Comparison of ENCODE assay signal across 8 cellular contexts in genomic region chrX:107654778-107655761, GRCh38. TPM values are rescaled to one million over a fixed set of nuclear protein-coding genes. Genes with fewer than 3 reads are reported as not detected.
A peak's percentile ranks its signal among the peaks of the same experiment; 100 is the strongest.
DNase-seq lines count a peak whose midpoint lies in the region; ATAC-seq and TF ChIP-seq lines count a peak whose summit lies in the region.

No MANE protein-coding gene starts in this region.

- H3K27me3 ChIP-seq in PC-9 (ENCODE audit: insufficient read depth, low read depth) (no peaks in the 10 kb centered on the region), trophoblast cell (ENCODE audit: insufficient read depth, low read length) (no peaks in the 10 kb centered on the region)

- no peak overlapping the region for H3K14ac ChIP-seq in trophoblast cell (ENCODE audit: low read length)

- no TSS peak for BruUV-seq in PC-9 (replicated peaks; lab: Mats Ljungman, UMichigan)

- no peak overlapping the region for H4K12ac ChIP-seq in trophoblast cell (ENCODE audit: low read depth, low read length)

- H3K18ac ChIP-seq in trophoblast cell (ENCODE audit: low read length) = no peak overlapping the region

- H2AFZ ChIP-seq in PC-9 = 0 out of 2 replicates have a peak overlapping the region, but pooled peaks have one; percentile 49
- no peak overlapping the region for H2AFZ ChIP-seq in trophoblast cell (ENCODE audit: insufficient read depth, low read length, poor library complexity)

- H3K79me2 ChIP-seq in PC-9 (ENCODE audit: low read depth) = no peaks in the 10 kb centered on the region
- no peaks in the 10 kb centered on the region for H3K79me2 ChIP-seq in trophoblast cell (ENCODE audit: control insufficient read depth, insufficient read depth, low read length, poor library complexity)

- peak overlapping the region; percentile 70 for H3K4me2 ChIP-seq in PC-9
- peak overlapping the region; percentile 61 for H3K4me2 ChIP-seq in trophoblast cell (ENCODE audit: low read length)

- CTCF ChIA-PET in PC-9 (lab: Charles Lee) = interaction anchor here (0.6 to 3.8 kb wide), 10 partner anchors 18 to 121 kb away, joined by 3 to 33 read pairs (median 4); partner anchors contain the start of genes NCBP2L and TSC22D3

- peaks cover 29% of the 10 kb centered on the region for H3K4me1 ChIP-seq in PC-9 (replicated peaks; ENCODE audit: insufficient read depth)
- H3K4me1 ChIP-seq in trophoblast cell (ENCODE audit: control insufficient read depth in 1 of 2, insufficient read depth in 2 of 2, low read length in 2 of 2) = peaks cover 0 to 8% of the 10 kb centered on the region in 2 experiments

- ATAC-seq in HG02981 (IDR thresholded peaks at IDR 0.05; ENCODE audit: unreplicated experiment) = peak; percentile 77

- H3K4me3 ChIP-seq in PC-9 (peak overlapping the region; percentile 39; the same call in 1 of the 2 replicates), foreskin fibroblast (ENCODE audit: low read depth in 1 of 2, low read length in 2 of 2) (peak overlapping the region; percentile 5 to 15), trophoblast cell (ENCODE audit: low read depth, low read length) (no peak overlapping the region)

- H3K9me3 ChIP-seq in PC-9 (ENCODE audit: insufficient read depth, low read depth) (no peaks in the 10 kb centered on the region), trophoblast cell (ENCODE audit: insufficient read depth, low read depth, low read length) (no peaks in the 10 kb centered on the region)

- H2BK120ac ChIP-seq in trophoblast cell (ENCODE audit: insufficient read depth, low read length, poor library complexity) = no peak overlapping the region

- H3F3A ChIP-seq in PC-9 (ENCODE audit: insufficient read depth, low read depth) = peaks cover 40% of the 10 kb centered on the region

- H2BK12ac ChIP-seq in trophoblast cell (ENCODE audit: low read length) = no peak overlapping the region

- H3K27ac ChIP-seq in PC-9 (peak overlapping the region; percentile 86), trophoblast cell (ENCODE audit: low read depth, low read length) (no peak overlapping the region)

- TF ChIP-seq CTCF in PC-9 (conservative IDR thresholded peaks at IDR 0.05) = peak; percentile 93
- peak; percentile 68 for TF ChIP-seq CTCF in foreskin fibroblast (IDR thresholded peaks at IDR 0.05; ENCODE audit: low read depth, low read length)

- no peak overlapping the region for H3K23ac ChIP-seq in trophoblast cell (ENCODE audit: low read length)

- DNase-seq in NCI-H146 (lab: John Stamatoyannopoulos, UW) (peak; percentile 10), NCI-H146 treated with DMSO at 0.1 percent for 48 hours (lab: John Stamatoyannopoulos, UW; ENCODE audit: unreplicated experiment) (no peak), PC-9 (peak; percentile 89 to 96), foreskin fibroblast (peak; percentile 90 to 93), trophoblast cell (peak; percentile 75 to 87), globus pallidus (ENCODE audit: low spot score) (no peak)
- DNase-seq in activated T-helper 9 cell treated with anti-CD3 and anti-CD28 coated beads, Interleukin-2, amount 50 U/mL, for 16 hours (ENCODE audit: low read depth) = peak; percentile 56

- no peak overlapping the region for H2AK5ac ChIP-seq in trophoblast cell (ENCODE audit: low read length)

- no peak overlapping the region for H2BK5ac ChIP-seq in trophoblast cell (ENCODE audit: low read depth, low read length, poor library complexity)

- H3K36me3 ChIP-seq in PC-9 (ENCODE audit: low read depth) = no peaks in the 10 kb centered on the region
- H3K36me3 ChIP-seq in trophoblast cell (ENCODE audit: control insufficient read depth in 1 of 2, insufficient read depth in 2 of 2, low read length in 2 of 2) = peaks cover 0 to 2% of the 10 kb centered on the region in 2 experiments

- no peak overlapping the region for H3K9ac ChIP-seq in trophoblast cell (ENCODE audit: low read length)

- POLR2A ChIA-PET in PC-9 (lab: Charles Lee; ENCODE audit: unreplicated experiment) = interaction anchor here (0.6 to 0.9 kb wide), 4 partner anchors 18 to 88 kb away, joined by 3 to 19 read pairs (median 8); partner anchors contain the start of gene PRPS1

- H3K79me1 ChIP-seq in trophoblast cell (ENCODE audit: low read length) = no peaks in the 10 kb centered on the region

- H4K20me1 ChIP-seq in PC-9 (ENCODE audit: insufficient read depth) = no peaks in the 10 kb centered on the region

- no peak overlapping the region for H4K91ac ChIP-seq in trophoblast cell (ENCODE audit: low read depth, low read length)

- no peak overlapping the region for H3K4ac ChIP-seq in trophoblast cell (ENCODE audit: low read depth, low read length)

- WGBS in trophoblast cell (ENCODE audit: extremely low coverage, insufficient coverage, insufficient read length) = no CpG with 5 or more reads among the region's 24 CpGs

- H3K9me2 ChIP-seq in PC-9 (ENCODE audit: insufficient read depth) = no peaks in the 10 kb centered on the region

- H4K8ac ChIP-seq in trophoblast cell (ENCODE audit: low read depth, low read length) = no peak overlapping the region

- intact Hi-C loops in PC-9 (cut with micrococcal nuclease; ENCODE audit: unreplicated experiment) = loop anchor here (1.0 to 10.0 kb wide), 9 partner anchors 22 to 760 kb away; partner anchors contain the start of genes FRMPD3, NCBP2L and PRPS1

RNA-seq across cellular contexts. Expression of gene PRPS1, which starts 26.8 kb away (rescaled TPM):
- total RNA-seq in PC-9 (2021) = 67.4 and 67.9 TPM in 2 replicates
- polyA plus RNA-seq in trophoblast cell (2013) = 12.3 and 13.8 TPM in 2 replicates

Comparison
In these comparisons a context has a peak if more than half of its experiments do, and no peak if none do; other contexts are left out.
1. DNase-seq: peak in NCI-H146 (single experiment), PC-9 (2 of 2), activated T-helper 9 cell treated with anti-CD3 and anti-CD28 coated beads, Interleukin-2, amount 50 U/mL, for 16 hours (single experiment), foreskin fibroblast (2 of 2) and trophoblast cell (2 of 2); none in NCI-H146 treated with DMSO at 0.1 percent for 48 hours (single experiment) and globus pallidus (single experiment).